In the genomic region with DNA sequence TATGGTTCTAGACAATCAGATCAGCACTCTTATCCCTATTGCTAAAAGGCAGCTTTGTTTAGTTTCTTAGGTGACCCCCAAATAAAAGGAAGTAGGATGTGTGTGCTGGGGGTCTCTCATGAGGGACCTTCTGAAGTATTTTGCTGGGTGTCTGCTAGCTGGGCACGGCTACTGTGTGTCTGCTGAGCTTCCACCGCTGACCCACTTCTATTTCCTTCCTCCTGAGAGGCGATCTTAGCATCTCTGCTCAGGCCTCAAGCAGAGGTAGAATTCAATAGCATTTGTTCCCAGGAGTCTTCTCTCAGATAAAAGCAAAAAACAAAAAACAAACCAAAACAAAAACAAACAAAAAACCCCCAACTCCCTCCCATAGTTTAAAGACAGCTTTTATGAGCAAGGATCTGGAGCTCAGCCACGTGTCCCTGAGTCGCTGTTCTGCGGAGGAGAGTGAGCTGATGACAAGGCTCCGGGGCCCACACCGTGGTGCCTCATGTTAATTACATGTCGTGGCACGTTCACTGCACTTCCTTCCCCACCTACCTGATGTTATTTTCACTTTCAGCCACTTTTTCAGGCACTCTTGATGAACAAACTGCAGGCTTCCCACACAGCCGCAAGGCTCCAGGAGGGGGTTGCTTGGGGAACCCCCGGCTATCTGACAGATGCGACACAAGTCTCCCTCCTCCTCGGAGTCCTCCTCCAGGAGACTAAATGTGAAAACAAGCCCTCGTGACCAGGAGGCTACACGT, we compare ENCODE assay signal across 8 cellular contexts.
A peak's percentile ranks its signal among the peaks of the same experiment; 100 is the strongest.
DNase-seq lines count a peak whose midpoint lies in the region; ATAC-seq lines count a peak whose summit lies in the region.

No MANE protein-coding gene starts in this region.

- DNase-seq in T-helper 1 cell (peak; percentile 26 to 76 (median 44)), LoVo (ENCODE audit: low spot score) (no peak), HCEC 1CT (no peak), T1000 (lab: John Stamatoyannopoulos, UW) (no peak)
- DNase-seq in activated naive CD8-positive, alpha-beta T cell treated with anti-CD3 and anti-CD28 coated beads, Interleukin-2, amount 50 U/mL, for 24 hours, result peak; percentile 77
- peak; percentile 68 to 69 for DNase-seq in stimulated activated CD4-positive, alpha-beta T cell treated with anti-CD3 and anti-CD28 coated beads, Interleukin-1b, Interleukin-23, amount 100 ng/mL, for 4 hours (ENCODE audit: low read depth in 2 of 2)

- ATAC-seq in GM18873 (IDR thresholded peaks at IDR 0.05; ENCODE audit: low FRiP score, unreplicated experiment) (peak; percentile 88), HG03045 (IDR thresholded peaks at IDR 0.05; ENCODE audit: unreplicated experiment) (peak; percentile 94)
- ATAC-seq in activated naive CD8-positive, alpha-beta T cell treated with anti-CD3 and anti-CD28 coated beads, Interleukin-2, amount 50 U/mL, for 24 hours, result peak; percentile 98

- peak overlapping the region; percentile 46 for H3K4me3 Mint-ChIP-seq in activated naive CD8-positive, alpha-beta T cell treated with anti-CD3 and anti-CD28 coated beads, Interleukin-2, amount 50 U/mL, for 24 hours

- peaks cover 39% of the 10 kb centered on the region for H3K4me1 Mint-ChIP-seq in activated naive CD8-positive, alpha-beta T cell treated with anti-CD3 and anti-CD28 coated beads, Interleukin-2, amount 50 U/mL, for 24 hours

- no peaks in the 10 kb centered on the region for H3K36me3 Mint-ChIP-seq in activated naive CD8-positive, alpha-beta T cell treated with anti-CD3 and anti-CD28 coated beads, Interleukin-2, amount 50 U/mL, for 24 hours (ENCODE audit: low read depth)

- H3K27ac Mint-ChIP-seq in activated naive CD8-positive, alpha-beta T cell treated with anti-CD3 and anti-CD28 coated beads, Interleukin-2, amount 50 U/mL, for 24 hours, result peak overlapping the region; percentile 76

- peaks cover 8% of the 10 kb centered on the region for H3K9me3 Mint-ChIP-seq in activated naive CD8-positive, alpha-beta T cell treated with anti-CD3 and anti-CD28 coated beads, Interleukin-2, amount 50 U/mL, for 24 hours

- H3K27me3 Mint-ChIP-seq in activated naive CD8-positive, alpha-beta T cell treated with anti-CD3 and anti-CD28 coated beads, Interleukin-2, amount 50 U/mL, for 24 hours, result peaks cover 51% of the 10 kb centered on the region

Comparison
In these comparisons a context has a peak if more than half of its experiments do, and no peak if none do; other contexts are left out.
1. DNase-seq: peak in T-helper 1 cell (5 of 5), activated naive CD8-positive, alpha-beta T cell treated with anti-CD3 and anti-CD28 coated beads, Interleukin-2, amount 50 U/mL, for 24 hours (single experiment) and stimulated activated CD4-positive, alpha-beta T cell treated with anti-CD3 and anti-CD28 coated beads, Interleukin-1b, Interleukin-23, amount 100 ng/mL, for 4 hours (2 of 2); none in LoVo (single experiment), HCEC 1CT (single experiment) and T1000 (single experiment).
2. Peak in every context shown above with its lines, with median percentiles within 50 percentile points of each other: ATAC-seq.